Comparison of ENCODE assay signal across 8 cellular contexts in the genomic region with DNA sequence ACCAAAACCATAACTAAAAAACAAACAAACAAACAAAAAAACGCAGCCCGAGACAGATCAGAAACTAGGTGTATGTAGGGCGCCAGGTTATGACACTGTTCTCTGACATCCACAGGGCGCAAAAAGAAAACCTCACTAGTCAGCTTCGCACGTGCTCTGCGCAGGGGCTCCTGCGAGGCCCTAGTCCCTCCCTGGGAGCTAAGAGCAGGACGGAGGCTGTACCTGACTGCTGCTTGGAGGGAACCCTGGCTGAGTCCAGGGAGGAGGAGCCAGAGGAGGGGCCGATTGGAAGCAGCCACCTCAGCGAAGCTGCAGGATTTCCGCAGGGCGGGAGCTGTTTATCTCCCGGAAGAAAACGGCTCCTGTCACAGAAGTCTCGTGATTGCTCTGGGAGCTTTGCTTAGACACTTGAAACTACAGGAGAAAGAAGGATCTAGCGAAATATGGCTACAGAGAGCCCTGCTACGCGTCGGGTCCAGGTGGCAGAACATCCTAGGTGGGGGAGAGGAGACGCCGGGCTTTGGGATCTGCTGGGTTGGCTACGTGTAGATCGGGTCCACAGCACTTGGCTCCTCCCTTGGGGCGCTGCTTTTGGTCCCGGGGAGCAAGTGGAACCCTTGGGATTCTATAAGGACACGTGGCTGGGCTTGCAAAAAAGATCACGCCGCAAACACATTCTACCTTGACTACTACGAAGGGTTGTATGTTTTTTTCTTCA. TPM values are rescaled to one million over a fixed set of nuclear protein-coding genes. Genes with fewer than 3 reads are reported as not detected.
DNase-seq lines count a peak whose midpoint lies in the region; ATAC-seq and TF ChIP-seq lines count a peak whose summit lies in the region.

A gene (plus strand): TSS at position 368 of the 718 bp plus-strand sequence. CDS start 76 bp downstream, at position 444.

- 6% methylated on average over 23 of the region's 30 CpGs for WGBS in right lobe of liver (ENCODE audit: insufficient coverage, low coverage, low lambda C conversion rate, missing lambda C conversion rate)

- H3K27ac ChIP-seq in BLaER1 treated with 17β-estradiol and CSF1 and Interleukin-3, amounts not matched to agents 10 nM and 100 nM = peak within 1 kb of the TSS; percentile 77 to 95 (median 84)
- H3K27ac ChIP-seq in dorsolateral prefrontal cortex (peak within 1 kb of the TSS; percentile 55 to 96 (median 89)), right lobe of liver (peak within 1 kb of the TSS; percentile 66 to 86 (median 80))

- peaks cover 0 to 14% (median 8%) of the 10 kb centered on the region in 11 experiments; a peak in 17 of 22 replicates for H3K9me3 ChIP-seq in BLaER1 treated with 17β-estradiol and CSF1 and Interleukin-3, amounts not matched to agents 10 nM and 100 nM (replicated peaks in 1 of 11)
- H3K9me3 ChIP-seq in right lobe of liver = no peaks in the 10 kb centered on the region

- peak; percentile 89 for DNase-seq in NCI-H748 (lab: John Stamatoyannopoulos, UW; ENCODE audit: unreplicated experiment)
- DNase-seq in activated CD4-positive, alpha-beta T cell treated with anti-CD3 and anti-CD28 coated beads, Interleukin-2, amount 50 U/mL, for 48 hours = peak; percentile 84 to 90
- peak; percentile 45 to 90 (median 83) for DNase-seq in dorsolateral prefrontal cortex
- DNase-seq in right lobe of liver = peak; percentile 90 to 93 (median 92)
- DNase-seq in stimulated activated CD4-positive, alpha-beta T cell treated with anti-CD3 and anti-CD28 coated beads, Interleukin-4, amount 100 ng/mL, for 4 hours = peak; percentile 66 to 72

- H3K27me3 ChIP-seq in BLaER1 treated with 17β-estradiol and CSF1 and Interleukin-3, amounts not matched to agents 10 nM and 100 nM = no peaks in the 10 kb centered on the region
- no peaks in the 10 kb centered on the region for H3K27me3 ChIP-seq in dorsolateral prefrontal cortex
- H3K27me3 ChIP-seq in right lobe of liver = no peaks in the 10 kb centered on the region

- peak within 1 kb of the TSS; percentile 82 to 94 (median 87) for H3K9ac ChIP-seq in BLaER1 treated with 17β-estradiol and CSF1 and Interleukin-3, amounts not matched to agents 10 nM and 100 nM

- peaks cover 14 to 22% (median 17%) of the 10 kb centered on the region in 10 experiments for H3K4me1 ChIP-seq in BLaER1 treated with 17β-estradiol and CSF1 and Interleukin-3, amounts not matched to agents 10 nM and 100 nM
- H3K4me1 ChIP-seq in right lobe of liver = peaks cover 0 to 12% (median 4%) of the 10 kb centered on the region in 4 donors

- peaks cover 0 to 12% (median 4%) of the 10 kb centered on the region in 11 experiments; a peak in 7 of 22 replicates for H3K36me3 ChIP-seq in BLaER1 treated with 17β-estradiol and CSF1 and Interleukin-3, amounts not matched to agents 10 nM and 100 nM
- H3K36me3 ChIP-seq in right lobe of liver = no peaks in the 10 kb centered on the region

- TF ChIP-seq CTCF in dorsolateral prefrontal cortex (IDR thresholded peaks at IDR 0.05 in 54 of 56, conservative IDR thresholded peaks at IDR 0.05 in 2 of 56; ENCODE audit: low read depth in 1 of 56, partially characterized antibody in 56 of 56) = peak in 10 of 56 donors; percentile 4 to 31 (median 22)
- TF ChIP-seq CTCF in right lobe of liver (IDR thresholded peaks at IDR 0.05) = no peak

- ATAC-seq in GM19328 (IDR thresholded peaks at IDR 0.05; ENCODE audit: unreplicated experiment) = peak; percentile 95
- ATAC-seq in HG03520 (IDR thresholded peaks at IDR 0.05; ENCODE audit: unreplicated experiment) = peak; percentile 94
- peak; percentile 99 to 100 (median 100) for ATAC-seq in right lobe of liver

- H3K4me2 ChIP-seq in BLaER1 treated with 17β-estradiol and CSF1 and Interleukin-3, amounts not matched to agents 10 nM and 100 nM = peak within 1 kb of the TSS; percentile 55 to 93 (median 86)

- no peaks in the 10 kb centered on the region for H4K20me1 ChIP-seq in BLaER1 treated with 17β-estradiol and CSF1 and Interleukin-3, amounts not matched to agents 10 nM and 100 nM

- intact Hi-C loops in dorsolateral prefrontal cortex (cut with DNase I) (no loop called here), right lobe of liver (cut with DNase I) (no loop called here)

- H3K4me3 ChIP-seq in BLaER1 treated with 17β-estradiol and CSF1 and Interleukin-3, amounts not matched to agents 10 nM and 100 nM = peak within 1 kb of the TSS; percentile 71 to 81 (median 76)
- H3K4me3 ChIP-seq in dorsolateral prefrontal cortex (peak within 1 kb of the TSS; percentile 54 to 87 (median 75)), right lobe of liver (peak within 1 kb of the TSS; percentile 51 to 63 (median 60))

- peak; percentile 63 for TF ChIP-seq POLR2A in right lobe of liver (IDR thresholded peaks at IDR 0.05)

RNA-seq across cellular contexts. Expression of the gene that starts here (rescaled TPM):
- total RNA-seq in dorsolateral prefrontal cortex (10 to 100 TPM; 42.1 to 70.2 (median 52.5) TPM), right lobe of liver (10 to 100 TPM; 22.5 to 35.4 (median 29.4) TPM)

Comparison
In these comparisons a context has a peak if more than half of its experiments do, and no peak if none do; other contexts are left out.
1. Peak in every context shown above with its lines: DNase-seq, ATAC-seq, H3K4me3 ChIP-seq and H3K27ac ChIP-seq.